ENCODE assay signal across 16 cellular contexts in the genomic region with DNA sequence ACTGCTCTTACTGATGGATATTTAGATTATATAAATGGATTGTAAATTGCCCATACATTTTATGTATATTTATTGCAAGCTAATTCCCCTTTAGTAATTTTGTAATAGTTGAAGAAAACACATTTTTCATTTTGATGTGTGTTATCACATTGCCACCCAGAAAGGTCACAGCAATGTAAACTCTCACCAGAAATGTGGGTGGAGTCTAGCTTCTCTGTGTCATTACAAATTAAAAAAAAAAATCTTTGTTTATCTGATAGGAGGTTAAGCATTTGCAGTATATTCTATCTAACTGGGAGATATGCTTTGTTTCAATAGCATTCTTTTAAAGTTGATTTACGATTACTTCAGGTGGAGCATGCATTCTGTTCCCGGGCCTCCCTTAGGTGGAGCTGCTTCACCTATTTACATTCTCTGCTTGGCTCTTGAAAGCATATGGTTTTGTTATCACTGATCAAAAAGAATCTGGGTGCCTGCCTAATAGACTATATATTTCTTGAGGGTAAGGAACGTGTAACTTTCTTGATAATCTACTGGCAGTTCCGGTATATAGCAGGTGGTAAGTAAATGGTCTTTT. TPM values are rescaled to one million over a fixed set of nuclear protein-coding genes. Genes with fewer than 3 reads are reported as not detected.
DNase-seq lines count a peak whose midpoint lies in the region; ATAC-seq and TF ChIP-seq lines count a peak whose summit lies in the region.
"Had no signal": no experiment of that assay in that cellular context is flagged by ENCODE, and none has a peak within 500 bp of the region (broad histone marks: within the 10 kb centered on the region; RNA-seq: fewer than 3 reads in every experiment).

No MANE protein-coding gene starts in this region.

- H2AFZ ChIP-seq in PC-3 (ENCODE audit: low read length), result no peak overlapping the region

- H4K20me1 ChIP-seq in PC-3 (ENCODE audit: low read length), result peaks cover 40% of the 10 kb centered on the region

- no TSS peak for BruUV-seq in PC-3 (replicated peaks; lab: Mats Ljungman, UMichigan)

- H3K36me3 Mint-ChIP-seq in natural killer cell, result no peaks in the 10 kb centered on the region
- H3K36me3 Mint-ChIP-seq in natural killer cell treated with Interleukin-12 subunit alpha and Interleukin-12 subunit beta and Interleukin-15 and Interleukin-18, amount 100 ng/mL, for 72 hours, result no peaks in the 10 kb centered on the region
- H3K36me3 Mint-ChIP-seq in activated naive CD4-positive, alpha-beta T cell treated with anti-CD3 and anti-CD28 coated beads, Interleukin-2, amount 10 ng/mL, durations not matched to agents 7 days and 5 days, result peaks cover 14% of the 10 kb centered on the region

- H3K9me3 Mint-ChIP-seq in natural killer cell, result no peaks in the 10 kb centered on the region
- H3K9me3 Mint-ChIP-seq in natural killer cell treated with Interleukin-12 subunit alpha and Interleukin-12 subunit beta and Interleukin-15 and Interleukin-18, amount 100 ng/mL, for 72 hours, result no peaks in the 10 kb centered on the region
- H3K9me3 Mint-ChIP-seq in activated naive CD4-positive, alpha-beta T cell treated with anti-CD3 and anti-CD28 coated beads, Interleukin-2, amount 10 ng/mL, durations not matched to agents 7 days and 5 days, result no peaks in the 10 kb centered on the region

- peaks cover 62% of the 10 kb centered on the region in 2 donors for H3K4me1 Mint-ChIP-seq in natural killer cell
- peaks cover 31 to 34% of the 10 kb centered on the region in 2 donors for H3K4me1 Mint-ChIP-seq in natural killer cell treated with Interleukin-12 subunit alpha and Interleukin-12 subunit beta and Interleukin-15 and Interleukin-18, amount 100 ng/mL, for 72 hours (ENCODE audit: low read depth in 2 of 2)
- peaks cover 30% of the 10 kb centered on the region for H3K4me1 Mint-ChIP-seq in activated naive CD4-positive, alpha-beta T cell treated with anti-CD3 and anti-CD28 coated beads, Interleukin-2, amount 10 ng/mL, durations not matched to agents 7 days and 5 days

- DNase-seq in natural killer cell (no peak), PC-3 (no peak), left lobe of liver (ENCODE audit: low spot score) (no peak), SJCRH30 (no peak)
- no peak for DNase-seq in natural killer cell treated with Interleukin-12 subunit alpha and Interleukin-12 subunit beta and Interleukin-15 and Interleukin-18, amount 100 ng/mL, for 72 hours (ENCODE audit: low spot score)
- no peak for DNase-seq in activated naive CD4-positive, alpha-beta T cell treated with anti-CD3 and anti-CD28 coated beads, Interleukin-2, amount 10 ng/mL, durations not matched to agents 7 days and 5 days
- DNase-seq: activated CD4-positive, alpha-beta T cell treated with anti-CD3 and anti-CD28 coated beads, Interleukin-2, amount 50 U/mL, for 4 hours; activated gamma-delta T cell; aorta; GOT3; left ventricle myocardium superior; NCI-H1694 treated with DMSO at 0.1 percent for 48 hours had no signal

- no peak overlapping the region for H3K9ac ChIP-seq in PC-3 (ENCODE audit: low read length)

- ATAC-seq in natural killer cell (peak in 2 of 3 donors; percentile 34 to 40), PC-3 (0 out of 2 replicates have a peak, but pooled peaks have one; percentile 20), left lobe of liver (peak; percentile 35), HG02852 (IDR thresholded peaks at IDR 0.05; ENCODE audit: unreplicated experiment) (no peak)
- ATAC-seq in natural killer cell treated with Interleukin-12 subunit alpha and Interleukin-12 subunit beta and Interleukin-15 and Interleukin-18, amount 100 ng/mL, for 72 hours, result no peak
- ATAC-seq: left ventricle myocardium superior had no signal

- POLR2A ChIA-PET in PC-3 (lab: Charles Lee; ENCODE audit: unreplicated experiment), result no interaction called here

- no peaks in the 10 kb centered on the region for H3K9me2 ChIP-seq in PC-3 (replicated peaks; ENCODE audit: low read length)

- H3K79me2 ChIP-seq in PC-3 (ENCODE audit: low read length), result peaks cover 100% of the 10 kb centered on the region

- CTCF ChIA-PET in PC-3 (lab: Charles Lee), result no interaction called here
- CTCF ChIA-PET in activated naive CD4-positive, alpha-beta T cell treated with anti-CD3 and anti-CD28 coated beads, Interleukin-2, amount 10 ng/mL, durations not matched to agents 7 days and 5 days (lab: Charles Lee), result interaction anchor here (2.2 kb wide), 1 partner anchor 92 kb away, joined by 8 read pairs; no protein-coding TSS in a partner anchor

- no peaks in the 10 kb centered on the region for H3F3A ChIP-seq in PC-3 (ENCODE audit: low read length, unreplicated experiment)

- H3K36me3 ChIP-seq in PC-3 (ENCODE audit: low read depth, low read length) (0 out of 2 replicates have a peak, but pooled peaks cover 6% of the 10 kb centered on the region), SJCRH30 (peaks cover 18% of the 10 kb centered on the region)
- H3K36me3 ChIP-seq: esophagus muscularis mucosa, neutrophil, right atrium auricular region had no signal

- H3K27ac Mint-ChIP-seq in natural killer cell, result peak overlapping the region; percentile 57 to 67
- H3K27ac Mint-ChIP-seq in natural killer cell treated with Interleukin-12 subunit alpha and Interleukin-12 subunit beta and Interleukin-15 and Interleukin-18, amount 100 ng/mL, for 72 hours, result no peak overlapping the region
- no peak overlapping the region for H3K27ac Mint-ChIP-seq in activated naive CD4-positive, alpha-beta T cell treated with anti-CD3 and anti-CD28 coated beads, Interleukin-2, amount 10 ng/mL, durations not matched to agents 7 days and 5 days

- H3K9me3 ChIP-seq in PC-3 (ENCODE audit: low read length) (no peaks in the 10 kb centered on the region), SJCRH30 (replicated peaks) (no peaks in the 10 kb centered on the region)
- H3K9me3 ChIP-seq: esophagus muscularis mucosa, neutrophil, right atrium auricular region had no signal

- H3K4me2 ChIP-seq in PC-3 (ENCODE audit: low read length), result no peak overlapping the region

- H3K27ac ChIP-seq in PC-3 (ENCODE audit: low read length) (no peak overlapping the region), SJCRH30 (no peak overlapping the region)
- H3K27ac ChIP-seq: esophagus muscularis mucosa, neutrophil, right atrium auricular region had no signal

- no peak for TF ChIP-seq CTCF in natural killer cell (IDR thresholded peaks at IDR 0.05)
- peak; percentile 15; the same call in 1 of the 2 replicates for TF ChIP-seq CTCF in PC-3 (conservative IDR thresholded peaks at IDR 0.05; ENCODE audit: low read depth, low read length)

- H3K27me3 ChIP-seq in PC-3 (ENCODE audit: low read length) (no peaks in the 10 kb centered on the region), SJCRH30 (no peaks in the 10 kb centered on the region)
- H3K27me3 ChIP-seq: esophagus muscularis mucosa, neutrophil, right atrium auricular region had no signal

- H3K4me1 ChIP-seq in PC-3 (ENCODE audit: insufficient read depth, low read length) (no peaks in the 10 kb centered on the region), SJCRH30 (no peaks in the 10 kb centered on the region)

- H3K4me3 Mint-ChIP-seq in natural killer cell, result no peak overlapping the region
- H3K4me3 Mint-ChIP-seq in natural killer cell treated with Interleukin-12 subunit alpha and Interleukin-12 subunit beta and Interleukin-15 and Interleukin-18, amount 100 ng/mL, for 72 hours, result no peak overlapping the region
- no peak overlapping the region for H3K4me3 Mint-ChIP-seq in activated naive CD4-positive, alpha-beta T cell treated with anti-CD3 and anti-CD28 coated beads, Interleukin-2, amount 10 ng/mL, durations not matched to agents 7 days and 5 days

- no peaks in the 10 kb centered on the region for H3K27me3 Mint-ChIP-seq in natural killer cell (ENCODE audit: low read depth in 2 of 2)
- no peaks in the 10 kb centered on the region for H3K27me3 Mint-ChIP-seq in natural killer cell treated with Interleukin-12 subunit alpha and Interleukin-12 subunit beta and Interleukin-15 and Interleukin-18, amount 100 ng/mL, for 72 hours
- H3K27me3 Mint-ChIP-seq in activated naive CD4-positive, alpha-beta T cell treated with anti-CD3 and anti-CD28 coated beads, Interleukin-2, amount 10 ng/mL, durations not matched to agents 7 days and 5 days, result no peaks in the 10 kb centered on the region

- H3K4me3 ChIP-seq in PC-3 (ENCODE audit: low read length) (no peak overlapping the region), SJCRH30 (no peak overlapping the region)
- H3K4me3 ChIP-seq: esophagus muscularis mucosa, right atrium auricular region had no signal

- intact Hi-C loops in natural killer cell (cut with micrococcal nuclease) (no loop called here), PC-3 (cut with micrococcal nuclease) (no loop called here)

RNA-seq across cellular contexts. Expression of a gene that starts 7.9 kb away (rescaled TPM):
- 10 to 100 TPM; 38.6 to 48.3 (median 44.0) TPM for total RNA-seq in natural killer cell
- total RNA-seq in natural killer cell treated with Interleukin-12 subunit alpha and Interleukin-12 subunit beta and Interleukin-15 and Interleukin-18, amount 100 ng/mL, for 72 hours, result 10 to 100 TPM; 72.5 to 74.5 TPM
- total RNA-seq in PC-3 (2014; rRNA removed), result 26.5 and 37.2 TPM in 2 replicates
- total RNA-seq in left lobe of liver, result 58.0 TPM
- total RNA-seq in SJCRH30 (2014; rRNA removed; shearing (Covaris generic)), result 54.1 and 62.5 TPM in 2 replicates

Comparison
In these comparisons a context has a peak if more than half of its experiments do, and no peak if none do; other contexts are left out.
1. ATAC-seq: peak in natural killer cell (2 of 3), PC-3 (single experiment) and left lobe of liver (single experiment); none in natural killer cell treated with Interleukin-12 subunit alpha and Interleukin-12 subunit beta and Interleukin-15 and Interleukin-18, amount 100 ng/mL, for 72 hours (0 of 2) and HG02852 (single experiment).
2. H3K27ac Mint-ChIP-seq: peak in natural killer cell (2 of 2); none in natural killer cell treated with Interleukin-12 subunit alpha and Interleukin-12 subunit beta and Interleukin-15 and Interleukin-18, amount 100 ng/mL, for 72 hours (0 of 2) and activated naive CD4-positive, alpha-beta T cell treated with anti-CD3 and anti-CD28 coated beads, Interleukin-2, amount 10 ng/mL, durations not matched to agents 7 days and 5 days (single experiment).